19 cellular contexts compared by ENCODE assay signal in genomic region chr3:180102604-180103003, GRCh38.
A peak's percentile ranks its signal among the peaks of the same experiment; 100 is the strongest.
DNase-seq lines count a peak whose midpoint lies in the region; ATAC-seq, FAIRE-seq and TF ChIP-seq lines count a peak whose summit lies in the region.
"Had no signal": no experiment of that assay in that cellular context is flagged by ENCODE, and none has a peak within 500 bp of the region (broad histone marks: within the 10 kb centered on the region; RNA-seq: fewer than 3 reads in every experiment).

No MANE protein-coding gene starts in this region.

- no peak for TF ChIP-seq RAD21 in HepG2 (CRISPR knock-in tag; IDR thresholded peaks at IDR 0.05)

- TF ChIP-seq CTCF in HepG2 (CRISPR knock-in tag; IDR thresholded peaks at IDR 0.05): no peak
- TF ChIP-seq CTCF in right lobe of liver (IDR thresholded peaks at IDR 0.05): no peak
- TF ChIP-seq CTCF in left lung (IDR thresholded peaks at IDR 0.05): no peak

- H2BK15ac ChIP-seq in neuronal stem cell (ENCODE audit: low read length): no peak overlapping the region

- no peak overlapping the region for H2AK5ac ChIP-seq in neuronal stem cell (ENCODE audit: low read depth, low read length)

- WGBS in HepG2 (ENCODE audit: low lambda C conversion rate): 0% methylated on average over 1 of the region's 1 CpG
- no CpG with 5 or more reads among the region's 1 CpG for WGBS in right lobe of liver (ENCODE audit: insufficient coverage, low coverage, low lambda C conversion rate, missing lambda C conversion rate)
- no CpG with 5 or more reads among the region's 1 CpG for WGBS in neuronal stem cell (ENCODE audit: extremely low coverage in 2 of 2, insufficient read length in 2 of 2, insufficient replicate concordance in 1 of 2), 2 donors
- 78 to 90% (median 80%) methylated on average over 1 of the region's 1 CpG for WGBS in small intestine, 3 donors

- H2AFZ ChIP-seq in HepG2 (ENCODE audit: low read length) (no peak overlapping the region), neuronal stem cell (ENCODE audit: low read length) (no peak overlapping the region)
- H2AFZ ChIP-seq: GM23248 had no signal

- H3K36me3 ChIP-seq in HepG2 (replicated peaks in 1 of 2; ENCODE audit: control insufficient read depth in 1 of 2, insufficient read depth in 2 of 2, low read length in 2 of 2) (no peaks in the 10 kb centered on the region), right lobe of liver (no peaks in the 10 kb centered on the region), left lung (no peaks in the 10 kb centered on the region), neuronal stem cell (replicated peaks in 1 of 2; ENCODE audit: control insufficient read depth in 2 of 2, insufficient read depth in 2 of 2, low read length in 2 of 2) (no peaks in the 10 kb centered on the region), small intestine (ENCODE audit: control insufficient read depth in 2 of 2, insufficient read depth in 2 of 2, low read length in 2 of 2) (no peaks in the 10 kb centered on the region)
- H3K36me3 ChIP-seq: BLaER1 had no signal

- H3K18ac ChIP-seq in neuronal stem cell (ENCODE audit: low read length): peak overlapping the region; percentile 13

- no TSS peak for BruUV-seq in HepG2 (replicated peaks; lab: Mats Ljungman, UMichigan)

- DNase-seq in HepG2 (ENCODE audit: low spot score) (no peak), right lobe of liver (no peak), left lung (no peak), neuronal stem cell (ENCODE audit: low spot score) (no peak), small intestine (no peak), NCI-H1930 (lab: John Stamatoyannopoulos, UW) (no peak)
- DNase-seq in activated effector memory CD4-positive, alpha-beta T cell treated with Interleukin-2 at 50 U/mL for 16 hours: no peak
- DNase-seq: CD4-positive, CD25-positive, alpha-beta regulatory T cell; CD8-positive, alpha-beta T cell; DMS153; DND-41; GM23248 had no signal

- in situ Hi-C loops in HepG2 (cut with HindIII; ENCODE audit: extremely low pct_ligation_motif_present, low pct_unique_long_range_greater_than_20kb): no loop called here

- no peak overlapping the region for H4K8ac ChIP-seq in neuronal stem cell (ENCODE audit: low read depth, low read length)

- no peak overlapping the region for H2BK120ac ChIP-seq in neuronal stem cell (ENCODE audit: low read depth, low read length)

- H4K91ac ChIP-seq in neuronal stem cell (ENCODE audit: low read depth, low read length, poor library complexity): no peak overlapping the region

- ATAC-seq in HepG2 (no peak), right lobe of liver (no peak), left lung (peak; percentile 71)
- ATAC-seq: CD8-positive, alpha-beta T cell; HCT116 had no signal

- H3K79me2 ChIP-seq in HepG2 (ENCODE audit: insufficient read depth, low read length): no peaks in the 10 kb centered on the region

- no peak for TF ChIP-seq EP300 in HepG2 (IDR thresholded peaks at IDR 0.05; ENCODE audit: low read depth in 2 of 2, low read length in 2 of 2)
- no peak for TF ChIP-seq EP300 in HepG2 (CRISPR knock-in tag; IDR thresholded peaks at IDR 0.05; ENCODE audit: borderline replicate concordance)

- CTCF ChIA-PET in HepG2 (lab: Yijun Ruan, JAX; ENCODE audit: low intra/inter-chr PET ratio, low total read pairs): no interaction called here

- H3K79me1 ChIP-seq in neuronal stem cell (ENCODE audit: low read depth, low read length): no peaks in the 10 kb centered on the region

- H3K27ac ChIP-seq in HepG2 (ENCODE audit: extremely low read length, insufficient read depth, low read length) (no peak overlapping the region), right lobe of liver (no peak overlapping the region), left lung (no peak overlapping the region), neuronal stem cell (replicated peaks; ENCODE audit: low read length) (no peak overlapping the region), small intestine (ENCODE audit: low read depth in 1 of 2, low read length in 1 of 2) (no peak overlapping the region)
- H3K27ac ChIP-seq: 22Rv1, BLaER1, C4-2B, GM23248 had no signal

- H3K27me3 ChIP-seq in HepG2 (ENCODE audit: control insufficient read depth in 1 of 2, insufficient read depth in 2 of 2, low read length in 2 of 2) (0 out of 5 replicates have a peak, but pooled peaks cover 0 to 2% of the 10 kb centered on the region in 2 experiments), right lobe of liver (no peaks in the 10 kb centered on the region), left lung (no peaks in the 10 kb centered on the region), neuronal stem cell (ENCODE audit: control insufficient read depth in 3 of 3, insufficient read depth in 3 of 3, low read depth in 1 of 3, low read length in 3 of 3) (no peaks in the 10 kb centered on the region), small intestine (ENCODE audit: control insufficient read depth in 2 of 2, insufficient read depth in 2 of 2, low read length in 2 of 2) (no peaks in the 10 kb centered on the region)
- H3K27me3 ChIP-seq: BLaER1 had no signal

- no peak overlapping the region for H2BK5ac ChIP-seq in neuronal stem cell (ENCODE audit: low read length)

- H3K9ac ChIP-seq in HepG2 (ENCODE audit: insufficient read depth, low read depth, low read length) (no peak overlapping the region), neuronal stem cell (ENCODE audit: low read depth, low read length, poor library complexity) (no peak overlapping the region)
- H3K9ac ChIP-seq: BLaER1, GM23248 had no signal

- H3K4me1 ChIP-seq in HepG2 (ENCODE audit: insufficient read depth, low read length) (no peaks in the 10 kb centered on the region), right lobe of liver (no peaks in the 10 kb centered on the region), left lung (no peaks in the 10 kb centered on the region), neuronal stem cell (ENCODE audit: control insufficient read depth in 2 of 2, insufficient read depth in 1 of 2, low read depth in 1 of 2, low read length in 2 of 2) (peaks cover 0 to 7% of the 10 kb centered on the region in 2 donors), small intestine (ENCODE audit: control insufficient read depth in 2 of 2, insufficient read depth in 1 of 2, low read depth in 1 of 2, low read length in 1 of 2) (no peaks in the 10 kb centered on the region)
- H3K4me1 ChIP-seq: BLaER1 had no signal

- no peak overlapping the region for H3K14ac ChIP-seq in neuronal stem cell (ENCODE audit: low read length)

- H3K4me2 ChIP-seq in HepG2 (ENCODE audit: low read depth, low read length): no peak overlapping the region
- H3K4me2 ChIP-seq in neuronal stem cell (ENCODE audit: insufficient read depth, low read length, poor library complexity, severe bottlenecking): no peak overlapping the region
- H3K4me2 ChIP-seq: BLaER1 had no signal

- POLR2A ChIA-PET in HepG2 (lab: Yijun Ruan, JAX): no interaction called here

- H3K23ac ChIP-seq in neuronal stem cell (ENCODE audit: low read depth, low read length, poor library complexity): no peak overlapping the region

- no peak overlapping the region for H2BK12ac ChIP-seq in neuronal stem cell (ENCODE audit: low read length)

- H3K4me3 ChIP-seq in HepG2 (replicated peaks in 1 of 3; ENCODE audit: insufficient read depth in 1 of 3, low read depth in 2 of 3, low read length in 3 of 3) (no peak overlapping the region), right lobe of liver (no peak overlapping the region), left lung (no peak overlapping the region), neuronal stem cell (ENCODE audit: low read length in 2 of 2) (no peak overlapping the region), small intestine (ENCODE audit: low read depth in 1 of 2, low read length in 2 of 2) (no peak overlapping the region)
- H3K4me3 ChIP-seq: BLaER1, GM23248 had no signal

- no peak for FAIRE-seq in HepG2 (lab: Jason Lieb, UNC)
- FAIRE-seq in small intestine (lab: Jason Lieb, UNC): no peak
- FAIRE-seq: A204.1, G401.6, GM12892 had no signal

- no peaks in the 10 kb centered on the region for H4K20me1 ChIP-seq in HepG2 (ENCODE audit: insufficient read depth, low read length)
- H4K20me1 ChIP-seq: BLaER1 had no signal

- no peaks in the 10 kb centered on the region for H3K9me3 ChIP-seq in HepG2 (ENCODE audit: low read length)
- H3K9me3 ChIP-seq in right lobe of liver: no peaks in the 10 kb centered on the region
- H3K9me3 ChIP-seq in left lung: no peaks in the 10 kb centered on the region
- H3K9me3 ChIP-seq in neuronal stem cell (replicated peaks in 1 of 2; ENCODE audit: control insufficient read depth in 2 of 2, insufficient read depth in 1 of 2, low read depth in 1 of 2, low read length in 2 of 2): no peaks in the 10 kb centered on the region
- no peaks in the 10 kb centered on the region for H3K9me3 ChIP-seq in small intestine (ENCODE audit: control insufficient read depth, low read depth)

- TF ChIP-seq POLR2A in HepG2 (IDR thresholded peaks at IDR 0.05; ENCODE audit: insufficient read depth in 1 of 2, low read depth in 2 of 2, low read length in 2 of 2) (no peak), right lobe of liver (IDR thresholded peaks at IDR 0.05) (no peak)

- H3K4ac ChIP-seq in neuronal stem cell (ENCODE audit: low read length): no peak overlapping the region

- intact Hi-C loops in HepG2 (cut with micrococcal nuclease; ENCODE audit: unreplicated experiment): no loop called here
- intact Hi-C loops in right lobe of liver (cut with DNase I): no loop called here
- intact Hi-C loops in left lung (cut with DNase I): no loop called here

TF ChIP-seq in HepG2, 621 proteins besides CTCF, POLR2A, EP300 and RAD21 (continues in another document):
- TF ChIP-seq, protein P1, sequence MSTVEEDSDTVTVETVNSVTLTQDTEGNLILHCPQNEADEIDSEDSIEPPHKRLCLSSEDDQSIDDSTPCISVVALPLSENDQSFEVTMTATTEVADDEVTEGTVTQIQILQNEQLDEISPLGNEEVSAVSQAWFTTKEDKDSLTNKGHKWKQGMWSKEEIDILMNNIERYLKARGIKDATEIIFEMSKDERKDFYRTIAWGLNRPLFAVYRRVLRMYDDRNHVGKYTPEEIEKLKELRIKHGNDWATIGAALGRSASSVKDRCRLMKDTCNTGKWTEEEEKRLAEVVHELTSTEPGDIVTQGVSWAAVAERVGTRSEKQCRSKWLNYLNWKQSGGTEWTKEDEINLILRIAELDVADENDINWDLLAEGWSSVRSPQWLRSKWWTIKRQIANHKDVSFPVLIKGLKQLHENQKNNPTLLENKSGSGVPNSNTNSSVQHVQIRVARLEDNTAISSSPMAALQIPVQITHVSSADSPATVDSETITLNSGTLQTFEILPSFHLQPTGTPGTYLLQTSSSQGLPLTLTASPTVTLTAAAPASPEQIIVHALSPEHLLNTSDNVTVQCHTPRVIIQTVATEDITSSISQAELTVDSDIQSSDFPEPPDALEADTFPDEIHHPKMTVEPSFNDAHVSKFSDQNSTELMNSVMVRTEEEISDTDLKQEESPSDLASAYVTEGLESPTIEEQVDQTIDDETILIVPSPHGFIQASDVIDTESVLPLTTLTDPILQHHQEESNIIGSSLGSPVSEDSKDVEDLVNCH (CRISPR knock-in tag; IDR thresholded peaks at IDR 0.05): no peak
- TF ChIP-seq ZNF883 (CRISPR knock-in tag; IDR thresholded peaks at IDR 0.05; ENCODE audit: not compliant biosample characterization): no peak
- no peak for TF ChIP-seq HCFC1 (IDR thresholded peaks at IDR 0.05; ENCODE audit: low read depth, low read length)
- no peak for TF ChIP-seq MXI1 (IDR thresholded peaks at IDR 0.05; ENCODE audit: borderline replicate concordance, low read depth, low read length)
- peak; percentile 25 to 44; a peak in 3 of 4 replicates for TF ChIP-seq MAFK (conservative IDR thresholded peaks at IDR 0.05 in 1 of 2, IDR thresholded peaks at IDR 0.05 in 1 of 2; ENCODE audit: low read length in 2 of 2)
